ENCODE assay signal across 8 cellular contexts in genomic region chr15:57384024-57384423, GRCh38. TPM values are rescaled to one million over a fixed set of nuclear protein-coding genes. Genes with fewer than 3 reads are reported as not detected.
"Had no signal": no experiment of that assay in that cellular context is flagged by ENCODE, and none has a peak within 500 bp of the region (broad histone marks: within the 10 kb centered on the region; RNA-seq: fewer than 3 reads in every experiment).

No MANE protein-coding gene starts in this region.

- H3K27me3 ChIP-seq: colonic mucosa, SJCRH30 had no signal

- H3K4me1 ChIP-seq: SJCRH30 had no signal

- H3K36me3 ChIP-seq: colonic mucosa, SJCRH30 had no signal

- H3K27ac ChIP-seq: colonic mucosa, SJCRH30 had no signal

- DNase-seq: activated effector memory CD4-positive, alpha-beta T cell treated with anti-CD3 and anti-CD28 coated beads, Interleukin-2, amount 50 U/mL, for 16 hours; activated T-cell treated with anti-CD3 and anti-CD28 coated beads, Interleukin-2, amount 50 U/mL, for 1 hour; colonic mucosa; mammary epithelial cell; nephron progenitor cell; SJCRH30; trophoblast cell had no signal

- H3K9me3 ChIP-seq: colonic mucosa, SJCRH30 had no signal

- H3K4me3 ChIP-seq: colonic mucosa, SJCRH30 had no signal

RNA-seq across cellular contexts. Expression of gene CGNL1, which starts 7.7 kb away (rescaled TPM):
- total RNA-seq: T-helper 2 cell treated with Interferon-gamma antibody and Interleukin-4, amounts not matched to agents 100 ng/mL and 5 ng/mL, for 36 hours had no signal
